22 cellular contexts compared by ENCODE assay signal in genomic region chr11:86582898-86583297, GRCh38.
DNase-seq lines count a peak whose midpoint lies in the region; ATAC-seq, FAIRE-seq and TF ChIP-seq lines count a peak whose summit lies in the region.
"Had no signal": no experiment of that assay in that cellular context is flagged by ENCODE, and none has a peak within 500 bp of the region (broad histone marks: within the 10 kb centered on the region; RNA-seq: fewer than 3 reads in every experiment).

No MANE protein-coding gene starts in this region.

- no peak overlapping the region for H3K4me3 ChIP-seq in Panc1 (ENCODE audit: low read depth in 2 of 2, low read length in 2 of 2)
- H3K4me3 ChIP-seq in pancreas: no peak overlapping the region
- H3K4me3 ChIP-seq in gastroesophageal sphincter: no peak overlapping the region
- H3K4me3 ChIP-seq: SK-N-MC had no signal

- TF ChIP-seq CTCF in Panc1 (IDR thresholded peaks at IDR 0.05) (no peak), pancreas (IDR thresholded peaks at IDR 0.05) (no peak), gastroesophageal sphincter (IDR thresholded peaks at IDR 0.05) (no peak)

- TF ChIP-seq POLR2A in GM12892 (IDR thresholded peaks at IDR 0.05; ENCODE audit: low read depth, low read length) (no peak), gastroesophageal sphincter (IDR thresholded peaks at IDR 0.05) (no peak)

- H3K4me1 ChIP-seq in Panc1 (ENCODE audit: control insufficient read depth, insufficient read depth, low read length) (peaks cover 46% of the 10 kb centered on the region), pancreas (peaks cover 7 to 13% (median 12%) of the 10 kb centered on the region in 3 donors), gastroesophageal sphincter (peaks cover 13 to 47% (median 16%) of the 10 kb centered on the region in 3 donors)

- 63 to 75% methylated on average over 3 of the region's 3 CpGs for WGBS in pancreas, 2 donors
- WGBS in gastroesophageal sphincter (ENCODE audit: low coverage in 1 of 2), 2 donors: 59 to 70% methylated on average over 3 of the region's 3 CpGs

- H3K36me3 ChIP-seq in Panc1 (ENCODE audit: control insufficient read depth, insufficient read depth, low read length) (no peaks in the 10 kb centered on the region), pancreas (no peaks in the 10 kb centered on the region), gastroesophageal sphincter (no peaks in the 10 kb centered on the region)

- intact Hi-C loops in Panc1 (cut with micrococcal nuclease; ENCODE audit: unreplicated experiment): no loop called here
- intact Hi-C loops in pancreas (cut with DNase I): no loop called here

- no peaks in the 10 kb centered on the region for H3K27me3 ChIP-seq in Panc1 (ENCODE audit: control insufficient read depth, insufficient read depth, low read length)
- no peaks in the 10 kb centered on the region for H3K27me3 ChIP-seq in pancreas
- no peaks in the 10 kb centered on the region for H3K27me3 ChIP-seq in gastroesophageal sphincter

- FAIRE-seq in GM12892 (lab: Jason Lieb, UNC): peak; percentile 63
- FAIRE-seq in pancreas (lab: Jason Lieb, UNC): peak; percentile 57
- FAIRE-seq: G401.6, HepG2 had no signal

- DNase-seq in GM12892 (ENCODE audit: insufficient read length): no peak
- DNase-seq in Panc1 (ENCODE audit: low read depth, low spot score): no peak
- DNase-seq in islet precursor cell: peak; percentile 64
- DNase-seq in pancreas: no peak
- no peak for DNase-seq in stimulated activated naive CD4-positive, alpha-beta T cell (lab: John Stamatoyannopoulos, UW)
- DNase-seq in NCI-H226: no peak
- DNase-seq: 8988T, COR-L47, HFFc6, MM.1S, NCI-H1092 treated with DMSO at 0.1 percent for 48 hours, NCI-H2081 treated with DMSO at 0.1 percent for 48 hours, NCI-H510A, NCI-H82, OCI-M1, SHP77 had no signal

- ATAC-seq in Panc1 (no peak), pancreas (no peak), GM18907 (IDR thresholded peaks at IDR 0.05; ENCODE audit: unreplicated experiment) (no peak), gastroesophageal sphincter (no peak)
- ATAC-seq: HepG2 had no signal

- in situ Hi-C loops in Panc1 (cut with HindIII; ENCODE audit: low pct_unique_long_range_greater_than_20kb, low sequenced_read_pairs): no loop called here

- POLR2A ChIA-PET in Panc1 (lab: Charles Lee): interaction anchor here (0.6 kb wide), 1 partner anchor 110 kb away, joined by 3 read pairs; no protein-coding TSS in a partner anchor

- no TSS peak for BruUV-seq in Panc1 (replicated peaks; lab: Mats Ljungman, UMichigan)

- H3K9me3 ChIP-seq in Panc1 (ENCODE audit: control insufficient read depth, insufficient read depth, low read depth, low read length) (no peaks in the 10 kb centered on the region), pancreas (no peaks in the 10 kb centered on the region), gastroesophageal sphincter (no peaks in the 10 kb centered on the region)

- no peak for TF ChIP-seq EP300 in gastroesophageal sphincter (IDR thresholded peaks at IDR 0.05)

- CTCF ChIA-PET in Panc1 (lab: Charles Lee): no interaction called here

- H3K27ac ChIP-seq in Panc1 (ENCODE audit: low read length): peak overlapping the region; percentile 68
- H3K27ac ChIP-seq in pancreas: no peak overlapping the region
- no peak overlapping the region for H3K27ac ChIP-seq in gastroesophageal sphincter
- H3K27ac ChIP-seq: KMS-11, SK-N-MC had no signal
